ENCODE assay signal across 8 cellular contexts in genomic region chr11:43358308-43358669, GRCh38. TPM values are rescaled to one million over a fixed set of nuclear protein-coding genes. Genes with fewer than 3 reads are reported as not detected.
DNase-seq lines count a peak whose midpoint lies in the region; ATAC-seq, FAIRE-seq and TF ChIP-seq lines count a peak whose summit lies in the region.

No MANE protein-coding gene starts in this region.

- no peaks in the 10 kb centered on the region for H3K9me1 ChIP-seq in K562 (ENCODE audit: control insufficient read depth, insufficient read depth, low read length)

- ATAC-seq in HG02970 (IDR thresholded peaks at IDR 0.05; ENCODE audit: low FRiP score, unreplicated experiment) = peak; percentile 1
- peak; percentile 6; the same call in 1 of the 3 replicates for ATAC-seq in K562
- ATAC-seq in lower lobe of right lung = peak in 1 of 2 donors; percentile 32
- no peak for ATAC-seq in aorta (ENCODE audit: low FRiP score)
- ATAC-seq in GM18858 (IDR thresholded peaks at IDR 0.05; ENCODE audit: unreplicated experiment) = no peak

- 5% methylated on average over 7 of the region's 7 CpGs for WGBS in K562 (ENCODE audit: insufficient coverage, low coverage, missing lambda C conversion rate)
- 1% methylated on average over 7 of the region's 7 CpGs for WGBS in aorta, 2 donors

- CTCF ChIA-PET in K562 (lab: Yijun Ruan, JAX; ENCODE audit: low intra/inter-chr PET ratio) = no interaction called here

- H3K36me3 ChIP-seq in K562 (ENCODE audit: control insufficient read depth, insufficient read depth, low read length) (peaks cover 19% of the 10 kb centered on the region), lower lobe of right lung (no peaks in the 10 kb centered on the region), aorta (ENCODE audit: control insufficient read depth in 1 of 2, insufficient read depth in 2 of 2, low read length in 1 of 2) (no peaks in the 10 kb centered on the region)

- H4K20me1 ChIP-seq in K562 (replicated peaks; ENCODE audit: control insufficient read depth, insufficient read depth, low read length) = no peaks in the 10 kb centered on the region; the same call in 1 of the 2 replicates

- DNase-seq in ACHN (peak; percentile 7), K562 (ENCODE audit: extremely low read depth in 1 of 4, low spot score in 3 of 4) (peak in 1 of 4 experiments; percentile 23), lower lobe of right lung (no peak), aorta (no peak), GM19238 (ENCODE audit: insufficient read length, low spot score) (no peak), T-helper 9 cell (no peak)

- TF ChIP-seq RAD21 in K562 (CRISPR knock-in tag; conservative IDR thresholded peaks at IDR 0.05 in 1 of 2, IDR thresholded peaks at IDR 0.05 in 1 of 2) = no peak

- BruUV-seq in K562 (replicated peaks; lab: Mats Ljungman, UMichigan) = TSS peak; percentile 89

- H3K79me2 ChIP-seq in K562 (ENCODE audit: control insufficient read depth, insufficient read depth, low read length) = peaks cover 54% of the 10 kb centered on the region

- TF ChIP-seq POLR2A in K562 (conservative IDR thresholded peaks at IDR 0.05) = no peak

- intact Hi-C loops in K562 (cut with micrococcal nuclease) = no loop called here
- intact Hi-C loops in lower lobe of right lung (cut with DNase I) = no loop called here
- intact Hi-C loops in aorta (cut with DNase I) = no loop called here

- H3K27ac ChIP-seq in K562 (ENCODE audit: extremely low read depth, low read depth, low read length) = peak overlapping the region; percentile 90
- peak overlapping the region; percentile 94 for H3K27ac ChIP-seq in lower lobe of right lung
- H3K27ac ChIP-seq in aorta (ENCODE audit: low read depth in 1 of 2, low read length in 2 of 2) = no peak overlapping the region

- in situ Hi-C loops in ACHN (cut with HindIII; ENCODE audit: low pct_ligation_motif_present, low pct_unique_long_range_greater_than_20kb, low sequenced_read_pairs) (no loop called here), K562 (cut with MboI) (no loop called here)

- peak overlapping the region; percentile 90 to 99 for H3K9ac ChIP-seq in K562 (ENCODE audit: insufficient read depth in 1 of 2, low read depth in 2 of 2, low read length in 2 of 2)

- TF ChIP-seq CTCF in K562 (IDR thresholded peaks at IDR 0.05 in 2 of 3, conservative IDR thresholded peaks at IDR 0.05 in 1 of 3; ENCODE audit: insufficient read depth in 2 of 3, low read depth in 1 of 3, low read length in 3 of 3) = no peak
- no peak for TF ChIP-seq CTCF in lower lobe of right lung (IDR thresholded peaks at IDR 0.05)

- H3K4me3 ChIP-seq in K562 = peak overlapping the region; percentile 97
- peak overlapping the region; percentile 82 for H3K4me3 ChIP-seq in lower lobe of right lung
- peak overlapping the region; percentile 77 to 93 for H3K4me3 ChIP-seq in aorta (ENCODE audit: low read length in 2 of 2)

- H2AFZ ChIP-seq in K562 (ENCODE audit: low read depth, low read length) = peak overlapping the region; percentile 97

- H3K27me3 ChIP-seq in K562 (ENCODE audit: control insufficient read depth in 2 of 2, insufficient read depth in 2 of 2, low read length in 2 of 2) = no peaks in the 10 kb centered on the region
- no peaks in the 10 kb centered on the region for H3K27me3 ChIP-seq in lower lobe of right lung (ENCODE audit: low read depth)
- no peaks in the 10 kb centered on the region for H3K27me3 ChIP-seq in aorta (ENCODE audit: control insufficient read depth in 1 of 2, insufficient read depth in 2 of 2, low read length in 1 of 2)

- H3K9me3 ChIP-seq in K562 (replicated peaks; ENCODE audit: control insufficient read depth, insufficient read depth, low read depth, low read length) = no peaks in the 10 kb centered on the region
- no peaks in the 10 kb centered on the region for H3K9me3 ChIP-seq in lower lobe of right lung
- H3K9me3 ChIP-seq in aorta (ENCODE audit: control insufficient read depth, low read length) = no peaks in the 10 kb centered on the region

- POLR2A ChIA-PET in K562 (lab: Yijun Ruan, JAX) = interaction anchor here (0.8 to 2.5 kb wide), 12 partner anchors 9 to 60 kb away, joined by 3 to 19 read pairs (median 4); partner anchors contain the start of gene API5

- H3K4me1 ChIP-seq in K562 (replicated peaks in 1 of 2; ENCODE audit: control insufficient read depth in 2 of 2, insufficient read depth in 2 of 2, low read length in 2 of 2) (peaks cover 0 to 13% of the 10 kb centered on the region in 2 experiments; a peak in 2 of 5 replicates), lower lobe of right lung (peaks cover 23% of the 10 kb centered on the region), aorta (ENCODE audit: control insufficient read depth in 1 of 2, insufficient read depth in 2 of 2, low read length in 2 of 2) (peaks cover 0 to 2% of the 10 kb centered on the region in 2 donors)

- TF ChIP-seq EP300 in K562 (IDR thresholded peaks at IDR 0.05; ENCODE audit: low read length) = no peak

- no peak for FAIRE-seq in K562 (lab: Jason Lieb, UNC)

- H3K4me2 ChIP-seq in K562 (ENCODE audit: insufficient read depth, low read length) = peak overlapping the region; percentile 97

RNA-seq across cellular contexts. Expression of gene TTC17, which starts 0.4 kb away (rescaled TPM):
- 231 and 661 TPM in 2 replicates for total RNA-seq in K562 (2011; cell fraction: chromatin; rRNA removed; ENCODE audit: low replicate concordance)
- total RNA-seq in K562 (2011; cell fraction: nucleolus; rRNA removed) = 108 and 153 TPM in 2 replicates
- total RNA-seq in K562 (2011; cell fraction: nucleoplasm; rRNA removed) = 241 and 304 TPM in 2 replicates
- total RNA-seq in K562 (2014; rRNA removed) (41.3 and 42.6 TPM in 2 replicates), K562 (2014; rRNA removed; fragmentation: Illumina TruSeq; extraction: Trizol) (71.2 and 76.4 TPM in 2 replicates), K562 (2015; rRNA removed; fragmentation: Illumina TruSeq; extraction: Trizol) (64.8 and 69.6 TPM in 2 replicates), K562 (2021) (41.3 and 41.4 TPM in 2 replicates), lower lobe of right lung (105 TPM), aorta (100 to 1,000 TPM in 1 of 2 donors, 10 to 100 TPM in 1; 80.3 to 119 TPM)
- polyA plus RNA-seq in K562 (2011; rRNA removed) (99.1 and 124 TPM in 2 replicates), K562 (2014; fragmentation: Illumina TruSeq; extraction: Trizol) (46.8 and 58.0 TPM in 2 replicates), K562 (2014; fragmentation: Nextera tagmentation; extraction: Ambion mirVana) (10 to 100 TPM; 19.7 to 29.5 TPM), K562 (2014; rRNA removed) (48.3 and 53.3 TPM in 2 replicates), aorta (10 to 100 TPM; 21.5 to 56.3 TPM)
- 35.8 and 57.9 TPM in 2 replicates for polyA plus RNA-seq in K562 (2011; cell fraction: cytosol; rRNA removed)
- 328 and 363 TPM in 2 replicates for polyA plus RNA-seq in K562 (2011; cell fraction: nucleus; rRNA removed)
- 26.0 and 57.7 TPM in 2 replicates for polyA plus RNA-seq in K562 (2012)
- 183 and 234 TPM in 2 replicates for polyA minus RNA-seq in K562 (2011; rRNA and poly(A)+ RNA removed)
- 25.2 and 32.9 TPM in 2 replicates for polyA minus RNA-seq in K562 (2011; cell fraction: cytosol; rRNA and poly(A)+ RNA removed)
- polyA minus RNA-seq in K562 (2011; cell fraction: nucleus; rRNA and poly(A)+ RNA removed) = 165 and 260 TPM in 2 replicates

RNA-seq across cellular contexts. Expression of gene API5, which starts 46.5 kb away (rescaled TPM):
- total RNA-seq in K562 (2011; cell fraction: chromatin; rRNA removed; ENCODE audit: low replicate concordance) = 43.6 and 102 TPM in 2 replicates
- total RNA-seq in K562 (2011; cell fraction: nucleolus; rRNA removed) = 29.1 and 31.0 TPM in 2 replicates
- total RNA-seq in K562 (2011; cell fraction: nucleoplasm; rRNA removed) = 37.9 and 47.3 TPM in 2 replicates
- total RNA-seq in K562 (2014; rRNA removed) (90.8 and 113 TPM in 2 replicates), K562 (2014; rRNA removed; fragmentation: Illumina TruSeq; extraction: Trizol) (110 and 126 TPM in 2 replicates), K562 (2015; rRNA removed; fragmentation: Illumina TruSeq; extraction: Trizol) (110 and 123 TPM in 2 replicates), K562 (2021) (133 and 136 TPM in 2 replicates), lower lobe of right lung (81.9 TPM), aorta (10 to 100 TPM; 64.1 to 67.7 TPM)
- polyA plus RNA-seq in K562 (2011; rRNA removed) (86.1 and 132 TPM in 2 replicates), K562 (2014; fragmentation: Illumina TruSeq; extraction: Trizol) (124 and 146 TPM in 2 replicates), K562 (2014; fragmentation: Nextera tagmentation; extraction: Ambion mirVana) (100 to 1,000 TPM in 1 of 2 experiments, 10 to 100 TPM in 1; 59.8 to 111 TPM), K562 (2014; rRNA removed) (127 and 128 TPM in 2 replicates), aorta (10 to 100 TPM; 37.6 to 39.1 TPM)
- polyA plus RNA-seq in K562 (2011; cell fraction: cytosol; rRNA removed) = 19.8 and 42.9 TPM in 2 replicates
- 28.9 and 44.1 TPM in 2 replicates for polyA plus RNA-seq in K562 (2011; cell fraction: nucleus; rRNA removed)
- 70.4 and 84.2 TPM in 2 replicates for polyA plus RNA-seq in K562 (2012)
- 114 and 116 TPM in 2 replicates for polyA minus RNA-seq in K562 (2011; rRNA and poly(A)+ RNA removed)
- polyA minus RNA-seq in K562 (2011; cell fraction: cytosol; rRNA and poly(A)+ RNA removed) = 37.8 and 54.5 TPM in 2 replicates
- 38.2 and 53.0 TPM in 2 replicates for polyA minus RNA-seq in K562 (2011; cell fraction: nucleus; rRNA and poly(A)+ RNA removed)

Comparison
In these comparisons a context has a peak if more than half of its experiments do, and no peak if none do; other contexts are left out.
1. ATAC-seq: peak in HG02970 (single experiment) and K562 (single experiment); none in aorta (single experiment) and GM18858 (single experiment).
2. H3K27ac ChIP-seq: peak in K562 (single experiment) and lower lobe of right lung (single experiment); none in aorta (0 of 2).
3. Peak in every context shown above with its lines, with median percentiles within 50 percentile points of each other: H3K4me3 ChIP-seq.